Comparison of ENCODE assay signal across 8 cellular contexts in the genomic region with DNA sequence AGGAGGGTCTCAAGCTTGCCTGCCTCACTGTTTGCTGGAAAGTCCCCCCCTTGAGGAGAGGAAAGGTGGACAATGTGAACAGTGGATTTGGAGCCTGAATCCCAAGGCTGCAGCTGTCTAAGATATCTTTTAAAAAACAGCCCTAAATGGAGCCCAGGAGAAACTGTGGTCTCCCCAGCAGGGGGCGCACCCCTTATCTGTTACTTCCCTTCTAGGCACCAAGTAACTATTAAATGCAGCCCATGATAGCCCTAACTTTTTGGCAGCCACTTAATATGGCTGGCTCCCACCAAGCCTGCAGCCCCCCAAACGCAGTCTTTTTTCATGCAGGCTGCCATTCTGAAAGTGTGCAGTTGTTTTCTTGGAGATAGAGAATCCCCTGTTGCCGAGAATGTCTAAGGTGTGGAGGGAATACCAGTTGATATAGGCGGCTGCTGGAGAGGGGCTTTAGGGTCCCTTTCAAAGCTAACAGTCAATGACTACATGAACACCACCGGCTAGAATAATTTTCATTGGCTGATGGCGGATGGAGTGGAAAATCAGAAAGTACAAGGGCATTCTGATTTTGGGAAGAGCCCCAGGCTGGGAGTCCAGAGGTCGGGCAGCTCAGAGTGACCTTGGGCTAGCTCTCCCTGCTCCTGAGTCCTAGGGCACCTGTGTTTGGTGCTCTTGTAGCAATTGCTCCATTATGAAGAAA. TPM values are rescaled to one million over a fixed set of nuclear protein-coding genes. Genes with fewer than 3 reads are reported as not detected.
DNase-seq lines count a peak whose midpoint lies in the region; ATAC-seq, FAIRE-seq and TF ChIP-seq lines count a peak whose summit lies in the region.

No MANE protein-coding gene starts in this region.

- peak; percentile 39 to 62 for DNase-seq in A549 (ENCODE audit: low read depth in 1 of 2, low spot score in 1 of 2)
- peak; percentile 43 for DNase-seq in EH (ENCODE audit: low read depth)
- DNase-seq in SJCRH30 = peak; percentile 32 to 58
- DNase-seq in fibroblast of lung (ENCODE audit: low read depth in 2 of 2) = peak in 1 of 2 donors; percentile 6
- no peak for DNase-seq in NCI-H446 treated with DMSO at 0.1 percent for 48 hours (lab: John Stamatoyannopoulos, UW)
- DNase-seq in NCI-H2107 (lab: John Stamatoyannopoulos, UW) = no peak
- DNase-seq in NCI-H524 treated with DMSO at 0.1 percent for 48 hours (lab: John Stamatoyannopoulos, UW) = no peak
- no peak for DNase-seq in NCI-H2171 (lab: John Stamatoyannopoulos, UW)

- no peak overlapping the region for H3K9ac ChIP-seq in fibroblast of lung (ENCODE audit: insufficient read depth, low read length)

- CTCF ChIA-PET in A549 (lab: Yijun Ruan, JAX) = interaction anchor here (0.6 to 9.2 kb wide), 41 partner anchors 8 to 1555 kb away, joined by 3 to 132 read pairs (median 6); a partner anchor contains a TSS

- H3K4me1 ChIP-seq in A549 (peaks cover 44% of the 10 kb centered on the region), SJCRH30 (no peaks in the 10 kb centered on the region), fibroblast of lung (ENCODE audit: control insufficient read depth, extremely low read depth, insufficient read depth, low read length) (peaks cover 2% of the 10 kb centered on the region)

- no peaks in the 10 kb centered on the region for H3K9me3 ChIP-seq in A549
- H3K9me3 ChIP-seq in SJCRH30 (replicated peaks) = no peaks in the 10 kb centered on the region
- H3K9me3 ChIP-seq in fibroblast of lung (ENCODE audit: control insufficient read depth, insufficient read depth, low read depth, low read length) = no peaks in the 10 kb centered on the region

- no peak overlapping the region for H2AFZ ChIP-seq in fibroblast of lung (ENCODE audit: low read length)

- peak; percentile 43 to 47; a peak in 4 of 5 replicates for TF ChIP-seq RAD21 in A549 (conservative IDR thresholded peaks at IDR 0.05 in 1 of 2, IDR thresholded peaks at IDR 0.05 in 1 of 2)

- peak; percentile 73 for TF ChIP-seq CTCF in A549 (IDR thresholded peaks at IDR 0.05)
- peak; percentile 25 to 37 for TF ChIP-seq CTCF in fibroblast of lung (conservative IDR thresholded peaks at IDR 0.05 in 1 of 2, IDR thresholded peaks at IDR 0.05 in 1 of 2; ENCODE audit: low read depth in 1 of 2, low read length in 2 of 2)

- H3K4me3 ChIP-seq in A549 (peak overlapping the region; percentile 51), SJCRH30 (no peak overlapping the region), fibroblast of lung (replicated peaks in 1 of 4; ENCODE audit: control extremely low read depth in 1 of 4, insufficient read depth in 1 of 4, low read depth in 3 of 4, low read length in 4 of 4) (no peak overlapping the region)

- no peaks in the 10 kb centered on the region for H3K79me2 ChIP-seq in fibroblast of lung (ENCODE audit: control insufficient read depth, insufficient read depth, low read length)

- 67% methylated on average over 7 of the region's 7 CpGs for WGBS in A549 (ENCODE audit: missing lambda C conversion rate)

- peaks cover 2% of the 10 kb centered on the region; the same call in 1 of the 2 replicates for H3K27me3 ChIP-seq in SJCRH30
- H3K27me3 ChIP-seq in fibroblast of lung (ENCODE audit: control insufficient read depth, insufficient read depth, low read length) = peaks cover 19% of the 10 kb centered on the region

- no peak for FAIRE-seq in A549 (lab: Jason Lieb, UNC)

- TF ChIP-seq EP300 in A549 (IDR thresholded peaks at IDR 0.05) = no peak

- peak overlapping the region; percentile 73 for H3K4me2 ChIP-seq in A549
- H3K4me2 ChIP-seq in fibroblast of lung (ENCODE audit: extremely low read depth, insufficient read depth, low read length) = no peak overlapping the region

- POLR2A ChIA-PET in A549 (lab: Yijun Ruan, JAX) = no interaction called here

- H3K36me3 ChIP-seq in SJCRH30 = no peaks in the 10 kb centered on the region
- H3K36me3 ChIP-seq in fibroblast of lung (ENCODE audit: control insufficient read depth, insufficient read depth, low read length) = no peaks in the 10 kb centered on the region

- H4K20me1 ChIP-seq in fibroblast of lung (ENCODE audit: control insufficient read depth, extremely low read depth, insufficient read depth, low read length) = no peaks in the 10 kb centered on the region

- H3K27ac ChIP-seq in A549 (peak overlapping the region; percentile 80 to 88; a peak in 4 of 6 replicates), SJCRH30 (no peak overlapping the region), fibroblast of lung (ENCODE audit: insufficient read depth, low read length) (no peak overlapping the region)

- ATAC-seq in A549 = no peak

- TF ChIP-seq POLR2A in A549 (IDR thresholded peaks at IDR 0.05; ENCODE audit: low read length) = no peak

TF ChIP-seq in A549, 52 proteins besides CTCF, POLR2A, EP300 and RAD21:
- no peak for TF ChIP-seq BHLHE40 (IDR thresholded peaks at IDR 0.05; ENCODE audit: low read depth, low read length)
- TF ChIP-seq TP53 (CRISPR knock-in tag; IDR thresholded peaks at IDR 0.05) = 0 out of 2 replicates have a peak, but pooled peaks have one; percentile 20
- TF ChIP-seq, protein P1, sequence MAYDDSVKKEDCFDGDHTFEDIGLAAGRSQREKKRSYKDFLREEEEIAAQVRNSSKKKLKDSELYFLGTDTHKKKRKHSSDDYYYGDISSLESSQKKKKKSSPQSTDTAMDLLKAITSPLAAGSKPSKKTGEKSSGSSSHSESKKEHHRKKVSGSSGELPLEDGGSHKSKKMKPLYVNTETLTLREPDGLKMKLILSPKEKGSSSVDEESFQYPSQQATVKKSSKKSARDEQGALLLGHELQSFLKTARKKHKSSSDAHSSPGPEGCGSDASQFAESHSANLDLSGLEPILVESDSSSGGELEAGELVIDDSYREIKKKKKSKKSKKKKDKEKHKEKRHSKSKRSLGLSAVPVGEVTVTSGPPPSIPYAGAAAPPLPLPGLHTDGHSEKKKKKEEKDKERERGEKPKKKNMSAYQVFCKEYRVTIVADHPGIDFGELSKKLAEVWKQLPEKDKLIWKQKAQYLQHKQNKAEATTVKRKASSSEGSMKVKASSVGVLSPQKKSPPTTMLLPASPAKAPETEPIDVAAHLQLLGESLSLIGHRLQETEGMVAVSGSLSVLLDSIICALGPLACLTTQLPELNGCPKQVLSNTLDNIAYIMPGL (CRISPR knock-in tag; IDR thresholded peaks at IDR 0.05; ENCODE audit: borderline replicate concordance) = no peak
- no peak for TF ChIP-seq ESRRA (IDR thresholded peaks at IDR 0.05; ENCODE audit: borderline replicate concordance, low read length)
- peak; percentile 62 for TF ChIP-seq SMC3 (IDR thresholded peaks at IDR 0.05)

RNA-seq across cellular contexts. Expression of a gene that starts 1.3 kb away (rescaled TPM):
- 11.0 and 16.6 TPM in 2 replicates for polyA plus RNA-seq in A549 (2011; rRNA removed)
- 3.9 and 5.4 TPM in 2 replicates for polyA plus RNA-seq in A549 (2012; cell fraction: cytosol; rRNA removed)
- 12.6 and 13.7 TPM in 2 replicates for polyA plus RNA-seq in A549 (2012; cell fraction: nucleus; rRNA removed)
- polyA plus RNA-seq in A549 (2017; fragmentation: RNase III; extraction: RNeasy Plus Mini Kit Qiagen cat#74134 plus additional on column Dnase treatment) = 3.1 to 3.7 TPM (median 3.6 TPM) in 3 replicates
- 27.0 and 35.6 TPM in 2 replicates for polyA minus RNA-seq in A549 (2011; rRNA and poly(A)+ RNA removed)
- not detected in 2 replicates for total RNA-seq in SJCRH30 (2014; rRNA removed; shearing (Covaris generic))
- total RNA-seq in fibroblast of lung = under 0.01 TPM in 1 of 2 replicates, not detected in the other
- not detected in 2 replicates for polyA plus RNA-seq in fibroblast of lung
- polyA plus RNA-seq in fibroblast of lung (2012) = not detected in 2 replicates
- not detected in 2 replicates for polyA minus RNA-seq in fibroblast of lung (ENCODE audit: low replicate concordance)

Comparison
In these comparisons a context has a peak if more than half of its experiments do, and no peak if none do; other contexts are left out.
1. DNase-seq: peak in A549 (2 of 2), EH (single experiment) and SJCRH30 (2 of 2); none in NCI-H446 treated with DMSO at 0.1 percent for 48 hours (single experiment), NCI-H2107 (single experiment), NCI-H524 treated with DMSO at 0.1 percent for 48 hours (single experiment) and NCI-H2171 (single experiment).
2. H3K27ac ChIP-seq: peak in A549 (2 of 2); none in SJCRH30 (single experiment) and fibroblast of lung (single experiment).